In the genomic region with DNA sequence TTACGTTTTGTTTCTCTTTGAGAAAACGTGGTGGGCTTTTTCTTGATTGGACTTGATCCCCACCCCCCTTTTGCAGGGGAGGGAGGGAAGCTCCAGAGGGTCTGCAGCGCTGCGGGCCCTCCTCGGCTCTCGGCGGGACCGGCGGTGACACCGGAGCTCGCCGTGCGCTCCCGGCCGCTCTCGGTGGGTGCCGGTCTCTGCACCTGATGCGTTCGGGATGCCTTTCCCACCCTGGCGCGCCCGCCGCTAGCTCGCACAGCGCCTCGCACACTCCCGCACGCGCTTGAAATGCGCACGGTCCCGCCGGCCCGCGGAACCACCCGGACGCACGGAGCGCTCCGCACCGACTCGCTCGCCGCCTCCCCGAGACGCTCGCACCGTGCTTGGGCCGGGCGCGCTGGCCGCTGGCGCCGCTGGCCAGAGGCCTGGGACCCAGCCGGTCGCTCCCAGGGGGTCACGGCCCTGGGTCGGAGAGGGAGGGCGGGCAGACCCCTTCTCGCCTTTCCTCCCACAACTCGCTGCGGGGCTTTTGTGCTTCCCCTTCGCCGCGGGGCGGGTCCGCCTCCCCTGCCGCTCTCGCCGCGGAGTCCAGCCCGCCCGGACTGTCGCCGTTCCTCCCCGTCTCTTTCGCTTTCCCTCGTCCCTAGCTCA, we compare ENCODE assay signal across 8 cellular contexts. TPM values are rescaled to one million over a fixed set of nuclear protein-coding genes. Genes with fewer than 3 reads are reported as not detected.
DNase-seq lines count a peak whose midpoint lies in the region; ATAC-seq and TF ChIP-seq lines count a peak whose summit lies in the region.

No MANE protein-coding gene starts in this region.

- peaks cover 62% of the 10 kb centered on the region for H3K27me3 Mint-ChIP-seq in activated T-helper 1 cell treated with anti-CD3 and anti-CD28 coated beads, Interleukin-12 subunit alpha, Interleukin-12 subunit beta, Interleukin-2, Interleukin-4 antibody, amounts not matched to agents 30 ng/mL and 10 ng/mL and 1 ng/mL, durations not matched to agents 14 hours and 24 hours and 36 hours (ENCODE audit: insufficient read depth)

- H3K27ac Mint-ChIP-seq in activated T-helper 1 cell treated with anti-CD3 and anti-CD28 coated beads, Interleukin-12 subunit alpha, Interleukin-12 subunit beta, Interleukin-2, Interleukin-4 antibody, amounts not matched to agents 30 ng/mL and 10 ng/mL and 1 ng/mL, durations not matched to agents 14 hours and 24 hours and 36 hours: no peak overlapping the region

- H3K23ac ChIP-seq in neuronal stem cell (ENCODE audit: low read depth, low read length, poor library complexity): peak overlapping the region; percentile 90

- peak overlapping the region; percentile 91 for H3K4me2 ChIP-seq in neuronal stem cell (ENCODE audit: insufficient read depth, low read length, poor library complexity, severe bottlenecking)

- intact Hi-C loops in activated T-helper 1 cell treated with anti-CD3 and anti-CD28 coated beads, Interleukin-12 subunit alpha, Interleukin-12 subunit beta, Interleukin-2, Interleukin-4 antibody, amounts not matched to agents 30 ng/mL and 10 ng/mL and 1 ng/mL, durations not matched to agents 14 hours and 24 hours and 36 hours (cut with micrococcal nuclease): loop anchor here (2.0 kb wide), 1 partner anchor 200 kb away; no protein-coding TSS in a partner anchor

- H3K9ac ChIP-seq in neuronal stem cell (ENCODE audit: low read depth, low read length, poor library complexity): peak overlapping the region; percentile 100

- H3K4me1 ChIP-seq in gastroesophageal sphincter: peaks cover 0 to 53% (median 20%) of the 10 kb centered on the region in 3 donors
- H3K4me1 ChIP-seq in neuronal stem cell (ENCODE audit: control insufficient read depth in 2 of 2, insufficient read depth in 1 of 2, low read depth in 1 of 2, low read length in 2 of 2): peaks cover 14 to 36% of the 10 kb centered on the region in 2 donors

- H2AFZ ChIP-seq in neuronal stem cell (ENCODE audit: low read length): peak overlapping the region; percentile 87

- H3K27ac ChIP-seq in gastroesophageal sphincter (peak overlapping the region; percentile 92 to 100 (median 100)), neuronal stem cell (replicated peaks; ENCODE audit: low read length) (peak overlapping the region; percentile 87)

- peak; percentile 55 for DNase-seq in activated T-cell treated with anti-CD3 and anti-CD28 coated beads, Interleukin-2, amount 50 U/mL, for 1 hour
- DNase-seq in activated T-cell treated with anti-CD3 and anti-CD28 coated beads for 4 hours: no peak
- DNase-seq in activated T-helper 1 cell treated with anti-CD3 and anti-CD28 coated beads, Interleukin-12 subunit alpha, Interleukin-12 subunit beta, Interleukin-2, Interleukin-4 antibody, amounts not matched to agents 30 ng/mL and 10 ng/mL and 1 ng/mL, durations not matched to agents 14 hours and 24 hours and 36 hours (ENCODE audit: low spot score): no peak
- DNase-seq in neuronal stem cell (ENCODE audit: low spot score): peak; percentile 36
- no peak for DNase-seq in amniotic stem cell (lab: John Stamatoyannopoulos, UW)

- H3K4ac ChIP-seq in neuronal stem cell (ENCODE audit: low read length): peak overlapping the region; percentile 76

- H3K9me3 Mint-ChIP-seq in activated T-helper 1 cell treated with anti-CD3 and anti-CD28 coated beads, Interleukin-12 subunit alpha, Interleukin-12 subunit beta, Interleukin-2, Interleukin-4 antibody, amounts not matched to agents 30 ng/mL and 10 ng/mL and 1 ng/mL, durations not matched to agents 14 hours and 24 hours and 36 hours: no peaks in the 10 kb centered on the region

- H3K18ac ChIP-seq in neuronal stem cell (ENCODE audit: low read length): peak overlapping the region; percentile 100

- peak overlapping the region; percentile 69 for H2BK120ac ChIP-seq in neuronal stem cell (ENCODE audit: low read depth, low read length)

- peak overlapping the region; percentile 83 for H3K4me3 Mint-ChIP-seq in activated T-helper 1 cell treated with anti-CD3 and anti-CD28 coated beads, Interleukin-12 subunit alpha, Interleukin-12 subunit beta, Interleukin-2, Interleukin-4 antibody, amounts not matched to agents 30 ng/mL and 10 ng/mL and 1 ng/mL, durations not matched to agents 14 hours and 24 hours and 36 hours

- peak overlapping the region; percentile 97 for H2AK5ac ChIP-seq in neuronal stem cell (ENCODE audit: low read depth, low read length)

- H3K27me3 ChIP-seq in gastroesophageal sphincter: no peaks in the 10 kb centered on the region
- no peaks in the 10 kb centered on the region for H3K27me3 ChIP-seq in neuronal stem cell (ENCODE audit: control insufficient read depth in 3 of 3, insufficient read depth in 3 of 3, low read depth in 1 of 3, low read length in 3 of 3)

- H3K4me1 Mint-ChIP-seq in activated T-helper 1 cell treated with anti-CD3 and anti-CD28 coated beads, Interleukin-12 subunit alpha, Interleukin-12 subunit beta, Interleukin-2, Interleukin-4 antibody, amounts not matched to agents 30 ng/mL and 10 ng/mL and 1 ng/mL, durations not matched to agents 14 hours and 24 hours and 36 hours (ENCODE audit: low read depth): no peaks in the 10 kb centered on the region

- H3K36me3 ChIP-seq in gastroesophageal sphincter: peaks cover 0 to 32% of the 10 kb centered on the region in 2 donors
- peaks cover 19 to 26% of the 10 kb centered on the region in 2 donors for H3K36me3 ChIP-seq in neuronal stem cell (replicated peaks in 1 of 2; ENCODE audit: control insufficient read depth in 2 of 2, insufficient read depth in 2 of 2, low read length in 2 of 2)

- H4K8ac ChIP-seq in neuronal stem cell (ENCODE audit: low read depth, low read length): no peak overlapping the region

- H2BK5ac ChIP-seq in neuronal stem cell (ENCODE audit: low read length): peak overlapping the region; percentile 99

- H3K79me1 ChIP-seq in neuronal stem cell (ENCODE audit: low read depth, low read length): peaks cover 13% of the 10 kb centered on the region

- peak overlapping the region; percentile 86 for H2BK15ac ChIP-seq in neuronal stem cell (ENCODE audit: low read length)

- peak overlapping the region; percentile 55 to 100 for H3K4me3 ChIP-seq in gastroesophageal sphincter
- peak overlapping the region; percentile 95 to 97 for H3K4me3 ChIP-seq in neuronal stem cell (ENCODE audit: low read length in 2 of 2)

- H3K36me3 Mint-ChIP-seq in activated T-helper 1 cell treated with anti-CD3 and anti-CD28 coated beads, Interleukin-12 subunit alpha, Interleukin-12 subunit beta, Interleukin-2, Interleukin-4 antibody, amounts not matched to agents 30 ng/mL and 10 ng/mL and 1 ng/mL, durations not matched to agents 14 hours and 24 hours and 36 hours (ENCODE audit: low read depth): no peaks in the 10 kb centered on the region

- peak overlapping the region; percentile 68 for H2BK12ac ChIP-seq in neuronal stem cell (ENCODE audit: low read length)

- TF ChIP-seq CTCF in gastroesophageal sphincter (IDR thresholded peaks at IDR 0.05): no peak

- ATAC-seq in gastroesophageal sphincter (no peak), HG03442 (IDR thresholded peaks at IDR 0.05; ENCODE audit: unreplicated experiment) (no peak), HG02610 (IDR thresholded peaks at IDR 0.05; ENCODE audit: unreplicated experiment) (no peak)

- H3K14ac ChIP-seq in neuronal stem cell (ENCODE audit: low read length): peak overlapping the region; percentile 77

- 1% methylated on average over 18 of the region's 78 CpGs; no CpG with 5 or more reads in 1 of the 2 donors for WGBS in gastroesophageal sphincter (ENCODE audit: low coverage in 1 of 2), 2 donors
- WGBS in neuronal stem cell (ENCODE audit: extremely low coverage in 2 of 2, insufficient read length in 2 of 2, insufficient replicate concordance in 1 of 2), 2 donors: no CpG with 5 or more reads among the region's 78 CpGs

- TF ChIP-seq EP300 in gastroesophageal sphincter (IDR thresholded peaks at IDR 0.05): no peak

- peak; percentile 41 to 42 for TF ChIP-seq POLR2A in gastroesophageal sphincter (IDR thresholded peaks at IDR 0.05)

- peak overlapping the region; percentile 91 for H4K91ac ChIP-seq in neuronal stem cell (ENCODE audit: low read depth, low read length, poor library complexity)

- H3K9me3 ChIP-seq in gastroesophageal sphincter (no peaks in the 10 kb centered on the region), neuronal stem cell (replicated peaks in 1 of 2; ENCODE audit: control insufficient read depth in 2 of 2, insufficient read depth in 1 of 2, low read depth in 1 of 2, low read length in 2 of 2) (peaks cover 0 to 7% of the 10 kb centered on the region in 2 donors)

RNA-seq across cellular contexts. Expression of gene ZBTB16, which starts 1.0 kb away (rescaled TPM):
- total RNA-seq in activated T-helper 1 cell treated with anti-CD3 and anti-CD28 coated beads, Interleukin-12 subunit alpha, Interleukin-12 subunit beta, Interleukin-2, Interleukin-4 antibody, amounts not matched to agents 30 ng/mL and 10 ng/mL and 1 ng/mL, durations not matched to agents 14 hours and 24 hours and 36 hours: 3.4 and 3.9 TPM in 2 replicates
- 100 to 1,000 TPM; 153 to 284 (median 232) TPM for total RNA-seq in gastroesophageal sphincter
- polyA plus RNA-seq in neuronal stem cell (2013, experiment 1 of 2): 18.2 TPM
- 19.2 TPM for polyA plus RNA-seq in neuronal stem cell (2013, experiment 2 of 2)

Comparison
In these comparisons a context has a peak if more than half of its experiments do, and no peak if none do; other contexts are left out.
1. DNase-seq: peak in activated T-cell treated with anti-CD3 and anti-CD28 coated beads, Interleukin-2, amount 50 U/mL, for 1 hour (single experiment) and neuronal stem cell (single experiment); none in activated T-cell treated with anti-CD3 and anti-CD28 coated beads for 4 hours (single experiment), activated T-helper 1 cell treated with anti-CD3 and anti-CD28 coated beads, Interleukin-12 subunit alpha, Interleukin-12 subunit beta, Interleukin-2, Interleukin-4 antibody, amounts not matched to agents 30 ng/mL and 10 ng/mL and 1 ng/mL, durations not matched to agents 14 hours and 24 hours and 36 hours (single experiment) and amniotic stem cell (single experiment).
2. RNA of gene ZBTB16, which starts 1.0 kb away (total RNA-seq): 153 to 284 TPM in gastroesophageal sphincter; 3.4 to 3.9 TPM in activated T-helper 1 cell treated with anti-CD3 and anti-CD28 coated beads, Interleukin-12 subunit alpha, Interleukin-12 subunit beta, Interleukin-2, Interleukin-4 antibody, amounts not matched to agents 30 ng/mL and 10 ng/mL and 1 ng/mL, durations not matched to agents 14 hours and 24 hours and 36 hours; every median in the first group is over 10 times any median in the second.